ENCODE assay signal across 18 cellular contexts in genomic region chr4:1968667-1969295, GRCh38. TPM values are rescaled to one million over a fixed set of nuclear protein-coding genes. Genes with fewer than 3 reads are reported as not detected.
DNase-seq lines count a peak whose midpoint lies in the region; ATAC-seq and TF ChIP-seq lines count a peak whose summit lies in the region.
"Had no signal": no experiment of that assay in that cellular context is flagged by ENCODE, and none has a peak within 500 bp of the region (broad histone marks: within the 10 kb centered on the region; RNA-seq: fewer than 3 reads in every experiment).

No MANE protein-coding gene starts in this region.

- no peak overlapping the region for H3K27ac ChIP-seq in CD4-positive, CD25-positive, alpha-beta regulatory T cell (ENCODE audit: insufficient read depth, low read length, poor library complexity, severe bottlenecking)
- H3K27ac ChIP-seq in Panc1 (ENCODE audit: low read length), result no peak overlapping the region
- H3K27ac ChIP-seq in cingulate gyrus (ENCODE audit: low read depth, low read length), result peak overlapping the region; percentile 69

- TF ChIP-seq CTCF in Panc1 (IDR thresholded peaks at IDR 0.05), result no peak

- H3K36me3 ChIP-seq in CD4-positive, CD25-positive, alpha-beta regulatory T cell (ENCODE audit: control insufficient read depth, insufficient read depth, low read length), result peaks cover 49% of the 10 kb centered on the region
- H3K36me3 ChIP-seq in Panc1 (ENCODE audit: control insufficient read depth, insufficient read depth, low read length), result peaks cover 10% of the 10 kb centered on the region

- ATAC-seq in CD4-positive, CD25-positive, alpha-beta regulatory T cell (ENCODE audit: low read depth in 2 of 2), result no peak
- ATAC-seq in Panc1 (no peak), GM18511 (IDR thresholded peaks at IDR 0.05; ENCODE audit: unreplicated experiment) (no peak)
- ATAC-seq: CD8-positive, alpha-beta T cell had no signal

- no peaks in the 10 kb centered on the region for H3K27me3 ChIP-seq in CD4-positive, CD25-positive, alpha-beta regulatory T cell (ENCODE audit: control insufficient read depth, insufficient read depth, low read length)
- H3K27me3 ChIP-seq in Panc1 (ENCODE audit: control insufficient read depth, insufficient read depth, low read length), result no peaks in the 10 kb centered on the region

- no peak overlapping the region for H3K4me3 Mint-ChIP-seq in CD4-positive, CD25-positive, alpha-beta regulatory T cell
- H3K4me3 Mint-ChIP-seq: B cell; CD8-positive, alpha-beta T cell had no signal

- CTCF ChIA-PET in Panc1 (lab: Charles Lee), result no interaction called here

- H3K27ac Mint-ChIP-seq in CD4-positive, CD25-positive, alpha-beta regulatory T cell, result peak overlapping the region; percentile 1 to 58 (median 19)
- H3K27ac Mint-ChIP-seq: B cell; CD8-positive, alpha-beta T cell had no signal

- no peaks in the 10 kb centered on the region for H3K9me3 ChIP-seq in CD4-positive, CD25-positive, alpha-beta regulatory T cell (ENCODE audit: control insufficient read depth in 2 of 2, low read length in 2 of 2)
- no peaks in the 10 kb centered on the region for H3K9me3 ChIP-seq in Panc1 (ENCODE audit: control insufficient read depth, insufficient read depth, low read depth, low read length)

- intact Hi-C loops in Panc1 (cut with micrococcal nuclease; ENCODE audit: unreplicated experiment), result no loop called here
- intact Hi-C loops in posterior vena cava (cut with DNase I), result no loop called here

- H3K36me3 Mint-ChIP-seq in CD4-positive, CD25-positive, alpha-beta regulatory T cell, result peaks cover 44% of the 10 kb centered on the region

- BruUV-seq in Panc1 (replicated peaks; lab: Mats Ljungman, UMichigan), result TSS peak; percentile 35

- in situ Hi-C loops in Panc1 (cut with HindIII; ENCODE audit: low pct_unique_long_range_greater_than_20kb, low sequenced_read_pairs), result no loop called here

- H3K4me1 ChIP-seq in CD4-positive, CD25-positive, alpha-beta regulatory T cell (ENCODE audit: control insufficient read depth, insufficient read depth, low read length, poor library complexity, severe bottlenecking), result no peaks in the 10 kb centered on the region
- H3K4me1 ChIP-seq in Panc1 (ENCODE audit: control insufficient read depth, insufficient read depth, low read length), result no peaks in the 10 kb centered on the region

- H3K27me3 Mint-ChIP-seq in CD4-positive, CD25-positive, alpha-beta regulatory T cell, result no peaks in the 10 kb centered on the region
- H3K27me3 Mint-ChIP-seq: B cell had no signal

- DNase-seq in CD4-positive, CD25-positive, alpha-beta regulatory T cell, result no peak
- DNase-seq in Panc1 (ENCODE audit: low read depth, low spot score) (no peak), posterior vena cava (ENCODE audit: low spot score) (peak; percentile 35), DMS114 treated with DMSO at 0.1 percent for 48 hours (lab: John Stamatoyannopoulos, UW; ENCODE audit: unreplicated experiment) (no peak), hippocampal formation (lab: John Stamatoyannopoulos, UW) (no peak), amygdala (lab: John Stamatoyannopoulos, UW) (no peak)
- DNase-seq: ACHN; CD8-positive, alpha-beta T cell; NCI-H1092 treated with DMSO at 0.1 percent for 48 hours; NCI-H1694; NCI-H2107; NCI-H345; NCI-H69; NK-92 treated with Interleukin-12 subunit alpha and Interleukin-12 subunit beta, amount 100 ng/mL, for 24 hours; OCI-M1 had no signal

- H3K4me3 ChIP-seq in CD4-positive, CD25-positive, alpha-beta regulatory T cell (ENCODE audit: low read depth, low read length), result no peak overlapping the region
- H3K4me3 ChIP-seq in Panc1 (ENCODE audit: low read depth in 2 of 2, low read length in 2 of 2), result no peak overlapping the region

- no peaks in the 10 kb centered on the region for H3K9me3 Mint-ChIP-seq in CD4-positive, CD25-positive, alpha-beta regulatory T cell
- H3K9me3 Mint-ChIP-seq: CD8-positive, alpha-beta T cell had no signal

- peaks cover 0 to 8% (median 0%) of the 10 kb centered on the region in 4 donors for H3K4me1 Mint-ChIP-seq in CD4-positive, CD25-positive, alpha-beta regulatory T cell
- H3K4me1 Mint-ChIP-seq: B cell had no signal

- POLR2A ChIA-PET in Panc1 (lab: Charles Lee), result no interaction called here

RNA-seq across cellular contexts. Expression of gene NELFA, which starts 40.0 kb away (rescaled TPM):
- 50.7 TPM for total RNA-seq in CD4-positive, CD25-positive, alpha-beta regulatory T cell
- polyA plus RNA-seq in CD4-positive, CD25-positive, alpha-beta regulatory T cell, result 10 to 100 TPM; 20.2 to 30.5 (median 26.9) TPM
- total RNA-seq in Panc1 (2021; ENCODE audit: unreplicated experiment) (27.0 TPM), posterior vena cava (10 to 100 TPM; 16.2 to 17.3 TPM)
- polyA plus RNA-seq in Panc1 (2012; ENCODE audit: insufficient read length), result 40.7 TPM
